Comparison of ENCODE assay signal across 8 cellular contexts in the genomic region with DNA sequence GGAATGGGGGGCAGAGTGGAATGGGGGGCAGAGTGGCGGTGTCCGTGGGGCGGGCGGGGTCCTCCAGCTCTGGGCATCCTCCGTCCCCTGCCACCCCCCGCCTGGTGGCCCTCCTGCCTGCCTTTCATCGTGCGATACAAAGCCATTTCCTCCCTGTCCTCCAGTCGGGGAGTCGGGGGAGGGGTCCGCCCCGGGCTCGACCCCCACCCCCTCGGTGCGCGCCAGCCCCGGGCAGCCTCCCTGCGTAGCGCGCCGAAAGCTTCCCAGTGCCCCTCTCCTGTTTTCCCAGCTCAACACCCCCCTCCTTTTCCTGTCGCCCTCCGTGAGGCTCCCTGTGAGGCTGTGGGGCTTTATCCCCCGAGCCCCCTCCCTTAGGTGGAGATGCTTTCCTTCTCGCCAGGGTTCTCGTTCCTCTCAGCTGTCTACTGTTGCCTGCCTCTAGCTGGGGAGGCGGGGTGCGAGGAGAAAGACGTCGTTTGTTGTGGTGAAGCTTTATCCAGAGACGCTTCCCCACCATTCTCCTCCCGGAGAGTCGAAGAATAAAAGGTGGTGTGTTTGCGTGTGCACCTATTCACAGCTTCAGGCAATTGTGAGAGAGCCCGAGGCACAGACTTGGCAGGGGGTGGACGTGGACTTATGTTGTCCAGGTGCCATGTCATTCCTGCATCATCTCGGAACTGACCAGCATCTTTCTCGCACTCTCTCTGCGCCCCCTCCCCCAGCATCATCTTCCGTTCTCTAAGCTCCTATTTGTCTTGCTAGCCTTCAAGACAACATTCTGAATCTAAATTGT. TPM values are rescaled to one million over a fixed set of nuclear protein-coding genes. Genes with fewer than 3 reads are reported as not detected.
DNase-seq lines count a peak whose midpoint lies in the region; ATAC-seq, FAIRE-seq and TF ChIP-seq lines count a peak whose summit lies in the region.

No MANE protein-coding gene starts in this region.

- in situ Hi-C loops in GM23248 (cut with MboI): no loop called here
- in situ Hi-C loops in transverse colon (cut with MboI; ENCODE audit: low pct_ligation_motif_present in 1 of 4, low pct_unique_long_range_greater_than_20kb in 1 of 4, low sequenced_read_pairs in 3 of 4): no loop called here

- H3K4me2 ChIP-seq in GM23248 (ENCODE audit: unreplicated experiment): peak overlapping the region; percentile 85
- peak overlapping the region; percentile 86 for H3K4me2 ChIP-seq in endothelial cell of umbilical vein (ENCODE audit: insufficient read depth, low read length)

- ATAC-seq in HG02938 (IDR thresholded peaks at IDR 0.05; ENCODE audit: unreplicated experiment) (no peak), left lobe of liver (no peak)

- H3K79me2 ChIP-seq in GM23248 (ENCODE audit: insufficient read depth): no peaks in the 10 kb centered on the region
- H3K79me2 ChIP-seq in endothelial cell of umbilical vein (ENCODE audit: control insufficient read depth, insufficient read depth, low read length): no peaks in the 10 kb centered on the region

- H3F3A ChIP-seq in GM23248 (ENCODE audit: insufficient read depth): peaks cover 20% of the 10 kb centered on the region

- no peaks in the 10 kb centered on the region for H3K9me1 ChIP-seq in endothelial cell of umbilical vein (replicated peaks; ENCODE audit: control insufficient read depth, extremely low read depth, insufficient read depth, low read length)

- H2AFZ ChIP-seq in GM23248 (peak overlapping the region; percentile 90), endothelial cell of umbilical vein (ENCODE audit: low read depth, low read length) (peak overlapping the region; percentile 98)

- H3K4me1 ChIP-seq in GM23248 (ENCODE audit: insufficient read depth): no peaks in the 10 kb centered on the region
- peaks cover 15% of the 10 kb centered on the region for H3K4me1 ChIP-seq in endothelial cell of umbilical vein (ENCODE audit: control insufficient read depth, extremely low read depth, insufficient read depth, low read length)
- H3K4me1 ChIP-seq in muscle layer of colon (ENCODE audit: insufficient read depth, low read length): no peaks in the 10 kb centered on the region
- peaks cover 0 to 12% (median 11%) of the 10 kb centered on the region in 4 donors for H3K4me1 ChIP-seq in transverse colon

- H3K36me3 ChIP-seq in GM23248 (ENCODE audit: low read depth): no peaks in the 10 kb centered on the region
- no peaks in the 10 kb centered on the region for H3K36me3 ChIP-seq in WERI-Rb-1
- no peaks in the 10 kb centered on the region for H3K36me3 ChIP-seq in endothelial cell of umbilical vein (ENCODE audit: control insufficient read depth in 2 of 2, extremely low read depth in 1 of 2, insufficient read depth in 2 of 2, low read length in 2 of 2)
- no peaks in the 10 kb centered on the region for H3K36me3 ChIP-seq in muscle layer of colon (ENCODE audit: insufficient read depth, low read length)
- H3K36me3 ChIP-seq in transverse colon: no peaks in the 10 kb centered on the region

- peak; percentile 36 for DNase-seq in AG20443 (ENCODE audit: low spot score)
- peak; percentile 38 for DNase-seq in GM23248
- peak; percentile 40 for DNase-seq in WERI-Rb-1
- peak; percentile 15 for DNase-seq in endothelial cell of umbilical vein (ENCODE audit: low read depth, low spot score)
- DNase-seq in transverse colon: no peak
- no peak for DNase-seq in left lobe of liver (ENCODE audit: low spot score)

- H3K9ac ChIP-seq in GM23248 (peak overlapping the region; percentile 43; the same call in 1 of the 2 replicates), endothelial cell of umbilical vein (replicated peaks; ENCODE audit: extremely low read depth, insufficient read depth, low read length) (no peak overlapping the region), muscle layer of colon (ENCODE audit: low read length) (no peak overlapping the region)

- TF ChIP-seq CTCF in WERI-Rb-1 (IDR thresholded peaks at IDR 0.05; ENCODE audit: low read depth, low read length) (no peak), endothelial cell of umbilical vein (IDR thresholded peaks at IDR 0.05; ENCODE audit: extremely low read depth in 1 of 2, insufficient read depth in 1 of 2, low read depth in 1 of 2, low read length in 2 of 2) (no peak), transverse colon (IDR thresholded peaks at IDR 0.05) (no peak)

- dilution Hi-C loops in endothelial cell of umbilical vein (cut with MboI; ENCODE audit: extremely low pct_ligation_motif_present, low sequenced_read_pairs): no loop called here

- H3K27ac ChIP-seq in GM23248 (no peak overlapping the region), WERI-Rb-1 (no peak overlapping the region), endothelial cell of umbilical vein (ENCODE audit: insufficient read depth, low read depth, low read length) (no peak overlapping the region), muscle layer of colon (ENCODE audit: low read depth, low read length) (peak overlapping the region; percentile 56), transverse colon (peak overlapping the region; percentile 51 to 72 (median 68))

- WGBS in GM23248 (ENCODE audit: low coverage in 1 of 2, low lambda C conversion rate in 2 of 2, missing lambda C conversion rate in 2 of 2), 2 experiments: 2 to 4% methylated on average over 16 to 34 of the region's 40 CpGs
- WGBS in transverse colon (ENCODE audit: low coverage in 1 of 2), 2 donors: 5 to 9% methylated on average over 5 to 39 of the region's 40 CpGs

- CTCF ChIA-PET in endothelial cell of umbilical vein (lab: Charles Lee): interaction anchor here (0.5 to 2.0 kb wide), 11 partner anchors 9 to 197 kb away, joined by 3 to 15 read pairs (median 4); no protein-coding TSS in a partner anchor

- H3K9me3 ChIP-seq in GM23248 (ENCODE audit: low read depth) (no peaks in the 10 kb centered on the region), WERI-Rb-1 (ENCODE audit: severe bottlenecking) (no peaks in the 10 kb centered on the region), endothelial cell of umbilical vein (replicated peaks; ENCODE audit: control insufficient read depth, insufficient read depth, low read length) (no peaks in the 10 kb centered on the region), muscle layer of colon (ENCODE audit: low read length) (no peaks in the 10 kb centered on the region), transverse colon (no peaks in the 10 kb centered on the region)

- H3K27me3 ChIP-seq in GM23248 (replicated peaks; ENCODE audit: insufficient read depth): no peaks in the 10 kb centered on the region; the same call in 1 of the 2 replicates
- no peaks in the 10 kb centered on the region for H3K27me3 ChIP-seq in WERI-Rb-1 (ENCODE audit: insufficient read depth, low read depth, severe bottlenecking)
- H3K27me3 ChIP-seq in endothelial cell of umbilical vein (ENCODE audit: control insufficient read depth in 2 of 2, insufficient read depth in 2 of 2, low read length in 2 of 2): peaks cover 0 to 6% of the 10 kb centered on the region in 2 experiments
- no peaks in the 10 kb centered on the region for H3K27me3 ChIP-seq in muscle layer of colon (ENCODE audit: control insufficient read depth in 1 of 2, insufficient read depth in 2 of 2, low read length in 2 of 2)
- H3K27me3 ChIP-seq in transverse colon: peaks cover 12% of the 10 kb centered on the region

- TF ChIP-seq EP300 in transverse colon (IDR thresholded peaks at IDR 0.05; ENCODE audit: low read depth): no peak

- H4K20me1 ChIP-seq in GM23248 (ENCODE audit: insufficient read depth) (no peaks in the 10 kb centered on the region), endothelial cell of umbilical vein (replicated peaks; ENCODE audit: control insufficient read depth, extremely low read depth, insufficient read depth, low read length) (no peaks in the 10 kb centered on the region)

- FAIRE-seq in endothelial cell of umbilical vein (lab: Jason Lieb, UNC): peak; percentile 35

- intact Hi-C loops in endothelial cell of umbilical vein (cut with micrococcal nuclease): loop anchor here (1.0 to 2.0 kb wide), 6 partner anchors 61 to 187 kb away; a partner anchor contains a TSS
- intact Hi-C loops in transverse colon (cut with DNase I; ENCODE audit: low total_unique reads): no loop called here

- TF ChIP-seq POLR2A in endothelial cell of umbilical vein (IDR thresholded peaks at IDR 0.05; ENCODE audit: low read depth, low read length) (no peak), transverse colon (IDR thresholded peaks at IDR 0.05) (no peak)

- no peaks in the 10 kb centered on the region; the same call in 1 of the 2 replicates for H3K9me2 ChIP-seq in GM23248 (ENCODE audit: insufficient read depth)

- BruUV-seq in endothelial cell of umbilical vein (replicated peaks; lab: Mats Ljungman, UMichigan): no TSS peak

- H3K4me3 ChIP-seq in GM23248 (peak overlapping the region; percentile 79), WERI-Rb-1 (ENCODE audit: low read depth, low read length) (peak overlapping the region; percentile 84), endothelial cell of umbilical vein (replicated peaks in 1 of 3; ENCODE audit: insufficient read depth in 1 of 3, low read depth in 1 of 3, low read length in 3 of 3) (peak overlapping the region; percentile 42 to 75 (median 73)), muscle layer of colon (ENCODE audit: low read depth in 1 of 2, low read length in 2 of 2) (peak overlapping the region; percentile 61 to 100), transverse colon (peak overlapping the region; percentile 47 to 95 (median 62))

- POLR2A ChIA-PET in endothelial cell of umbilical vein (lab: Charles Lee): interaction anchor here (1.0 kb wide), 1 partner anchor 10 kb away, joined by 4 read pairs; no protein-coding TSS in a partner anchor

TF ChIP-seq in endothelial cell of umbilical vein, 7 proteins besides CTCF, POLR2A, EP300 and RAD21 (continues in another document):
- TF ChIP-seq GATA2 (IDR thresholded peaks at IDR 0.05; ENCODE audit: insufficient read depth, insufficient read length, low read depth, low read length) (no peak), FOS (IDR thresholded peaks at IDR 0.05; ENCODE audit: borderline replicate concordance, insufficient read depth, low read length) (no peak), MYC (IDR thresholded peaks at IDR 0.05; ENCODE audit: low read depth, low read length) (no peak), EZH2 (IDR thresholded peaks at IDR 0.05; ENCODE audit: borderline replicate concordance, low read depth, low read length, severe bottlenecking) (no peak), JUN (IDR thresholded peaks at IDR 0.05; ENCODE audit: borderline replicate concordance, insufficient read depth, insufficient read length, low read depth) (no peak)

RNA-seq across cellular contexts. Expression of a gene that starts 0.8 kb away (rescaled TPM):
- total RNA-seq in GM23248 (2014; rRNA removed; shearing (Covaris generic)): 0.11 and 2.1 TPM in 2 replicates
- polyA plus RNA-seq in GM23248 (2016; fragmentation: Nextera tagmentation; extraction: Ambion mirVana): 1.4 and 1.8 TPM in 2 replicates
- total RNA-seq in endothelial cell of umbilical vein: 2.5 and 3.6 TPM in 2 replicates
- polyA plus RNA-seq in endothelial cell of umbilical vein: 1.1 and 1.4 TPM in 2 replicates
- polyA plus RNA-seq in endothelial cell of umbilical vein (2011; cell fraction: cytosol; rRNA removed): 0.97 and 1.2 TPM in 2 replicates
- 1.7 and 1.8 TPM in 2 replicates for polyA plus RNA-seq in endothelial cell of umbilical vein (2011; cell fraction: nucleus; rRNA removed)
- polyA plus RNA-seq in endothelial cell of umbilical vein (2012): 0.30 and 0.86 TPM in 2 replicates
- polyA minus RNA-seq in endothelial cell of umbilical vein: 2.4 and 2.7 TPM in 2 replicates
- polyA minus RNA-seq in endothelial cell of umbilical vein (2011; cell fraction: cytosol; rRNA and poly(A)+ RNA removed): not detected
- polyA minus RNA-seq in endothelial cell of umbilical vein (2011; cell fraction: nucleus; rRNA and poly(A)+ RNA removed): 7.3 and 9.1 TPM in 2 replicates
- total RNA-seq in transverse colon: 1 to 10 TPM in 2 of 4 donors, not detected in 2; 2.7 to 3.3 TPM
- total RNA-seq in left lobe of liver: 0.40 TPM

Comparison
In these comparisons a context has a peak if more than half of its experiments do, and no peak if none do; other contexts are left out.
1. DNase-seq: peak in AG20443 (single experiment), GM23248 (single experiment), WERI-Rb-1 (single experiment) and endothelial cell of umbilical vein (single experiment); none in transverse colon (single experiment) and left lobe of liver (single experiment).
2. H3K27ac ChIP-seq: peak in muscle layer of colon (single experiment) and transverse colon (4 of 4); none in GM23248 (single experiment), WERI-Rb-1 (single experiment) and endothelial cell of umbilical vein (single experiment).
3. Peak in every context shown above with its lines, with median percentiles within 50 percentile points of each other: H3K4me3 ChIP-seq.